ENCODE assay signal across 1 cellular context in the genomic region with DNA sequence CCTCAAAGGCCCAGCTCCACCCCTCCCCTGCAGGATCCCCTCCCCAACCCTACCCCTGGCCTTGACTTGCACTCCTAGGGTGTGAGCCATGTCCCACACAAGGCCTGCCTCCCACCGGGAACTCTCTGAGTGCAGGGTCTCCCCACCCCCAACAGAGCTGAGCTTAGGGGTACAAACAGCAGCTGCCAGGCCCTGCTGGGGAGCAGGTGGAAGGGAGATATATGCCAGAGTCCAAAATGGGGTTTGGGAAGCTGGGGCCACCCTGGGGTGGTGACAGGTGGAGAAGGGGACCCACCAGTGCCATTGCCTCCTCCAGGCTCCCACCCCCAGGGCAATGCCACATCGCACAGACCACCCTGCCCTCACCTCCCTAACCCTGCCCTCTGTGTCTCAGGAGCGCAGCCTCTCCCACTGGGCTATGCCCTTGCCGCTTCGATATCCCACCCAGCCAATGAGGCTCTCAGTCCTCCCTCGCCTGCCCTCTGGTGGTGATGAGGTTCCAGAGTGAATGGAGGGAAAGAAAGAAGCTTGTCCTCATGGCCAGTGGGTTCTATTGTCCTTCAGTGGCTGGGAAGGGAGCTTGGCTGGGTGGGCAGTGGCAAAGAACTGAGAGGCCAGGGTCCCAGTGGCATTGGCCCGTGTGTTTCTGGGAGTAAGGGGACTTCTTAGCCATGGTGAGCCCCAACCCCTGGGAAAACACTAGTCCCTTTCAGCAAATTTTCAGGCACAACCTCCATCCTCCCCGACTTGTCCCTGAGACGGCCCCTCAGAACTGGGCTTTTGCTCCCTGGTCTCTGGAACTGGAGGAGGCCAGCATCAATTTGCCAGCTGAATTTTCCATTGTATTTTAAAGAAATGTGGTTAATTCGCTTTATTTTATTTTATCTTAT.
TF ChIP-seq lines count a peak whose summit lies in the region.

No MANE protein-coding gene starts in this region.

TF ChIP-seq in Ishikawa, 13 proteins besides CTCF, POLR2A, EP300 and RAD21 (continued from another document):
- TF ChIP-seq FOXM1 (IDR thresholded peaks at IDR 0.05; ENCODE audit: borderline replicate concordance, low read depth) (no peak), CEBPB (IDR thresholded peaks at IDR 0.05) (no peak)
- TF ChIP-seq, protein P1, sequence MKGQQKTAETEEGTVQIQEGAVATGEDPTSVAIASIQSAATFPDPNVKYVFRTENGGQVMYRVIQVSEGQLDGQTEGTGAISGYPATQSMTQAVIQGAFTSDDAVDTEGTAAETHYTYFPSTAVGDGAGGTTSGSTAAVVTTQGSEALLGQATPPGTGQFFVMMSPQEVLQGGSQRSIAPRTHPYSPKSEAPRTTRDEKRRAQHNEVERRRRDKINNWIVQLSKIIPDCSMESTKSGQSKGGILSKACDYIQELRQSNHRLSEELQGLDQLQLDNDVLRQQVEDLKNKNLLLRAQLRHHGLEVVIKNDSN (IDR thresholded peaks at IDR 0.05): no peak
- TF ChIP-seq, protein P2, sequence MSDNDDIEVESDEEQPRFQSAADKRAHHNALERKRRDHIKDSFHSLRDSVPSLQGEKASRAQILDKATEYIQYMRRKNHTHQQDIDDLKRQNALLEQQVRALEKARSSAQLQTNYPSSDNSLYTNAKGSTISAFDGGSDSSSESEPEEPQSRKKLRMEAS (IDR thresholded peaks at IDR 0.05): no peak
